8 cellular contexts compared by ENCODE assay signal in genomic region chr3:39405687-39406367, GRCh38. TPM values are rescaled to one million over a fixed set of nuclear protein-coding genes. Genes with fewer than 3 reads are reported as not detected.
DNase-seq lines count a peak whose midpoint lies in the region; ATAC-seq and TF ChIP-seq lines count a peak whose summit lies in the region.

No MANE protein-coding gene starts in this region.

- H4K91ac ChIP-seq in neuronal stem cell (ENCODE audit: low read depth, low read length, poor library complexity) = no peak overlapping the region

- H3K4ac ChIP-seq in neuronal stem cell (ENCODE audit: low read length) = no peak overlapping the region

- no peaks in the 10 kb centered on the region for H3K27me3 ChIP-seq in CD4-positive, CD25-positive, alpha-beta regulatory T cell (ENCODE audit: control insufficient read depth, insufficient read depth, low read length)
- H3K27me3 ChIP-seq in neuronal stem cell (ENCODE audit: control insufficient read depth in 3 of 3, insufficient read depth in 3 of 3, low read depth in 1 of 3, low read length in 3 of 3) = no peaks in the 10 kb centered on the region

- H3K4me3 ChIP-seq in CD4-positive, CD25-positive, alpha-beta regulatory T cell (ENCODE audit: low read depth, low read length) = peak overlapping the region; percentile 88
- peak overlapping the region; percentile 100 for H3K4me3 ChIP-seq in OCI-LY7 (ENCODE audit: low read depth, low read length, poor library complexity, severe bottlenecking)
- H3K4me3 ChIP-seq in neuronal stem cell (ENCODE audit: low read length in 2 of 2) = peak overlapping the region; percentile 81 to 93

- no peak overlapping the region for H3K23ac ChIP-seq in neuronal stem cell (ENCODE audit: low read depth, low read length, poor library complexity)

- H3K79me1 ChIP-seq in neuronal stem cell (ENCODE audit: low read depth, low read length) = no peaks in the 10 kb centered on the region

- H3K4me2 ChIP-seq in OCI-LY7 (ENCODE audit: low read length) (peak overlapping the region; percentile 72), neuronal stem cell (ENCODE audit: insufficient read depth, low read length, poor library complexity, severe bottlenecking) (peak overlapping the region; percentile 64)

- H3K27ac Mint-ChIP-seq in CD4-positive, CD25-positive, alpha-beta regulatory T cell = peak overlapping the region; percentile 96 to 99 (median 99)
- H3K27ac Mint-ChIP-seq in endothelial cell (ENCODE audit: unreplicated experiment) = peak overlapping the region; percentile 94

- peaks cover 20% of the 10 kb centered on the region for H3K36me3 ChIP-seq in CD4-positive, CD25-positive, alpha-beta regulatory T cell (ENCODE audit: control insufficient read depth, insufficient read depth, low read length)
- peaks cover 60% of the 10 kb centered on the region for H3K36me3 ChIP-seq in OCI-LY7 (ENCODE audit: insufficient read depth, low read length)
- H3K36me3 ChIP-seq in neuronal stem cell (replicated peaks in 1 of 2; ENCODE audit: control insufficient read depth in 2 of 2, insufficient read depth in 2 of 2, low read length in 2 of 2) = peaks cover 17 to 40% of the 10 kb centered on the region in 2 donors

- H3K4me1 Mint-ChIP-seq in CD4-positive, CD25-positive, alpha-beta regulatory T cell = peaks cover 17 to 51% (median 37%) of the 10 kb centered on the region in 4 donors
- H3K4me1 Mint-ChIP-seq in endothelial cell (ENCODE audit: unreplicated experiment) = peaks cover 22% of the 10 kb centered on the region

- TSS peak; percentile 95 for BruUV-seq in OCI-LY7 (replicated peaks; lab: Mats Ljungman, UMichigan)

- H2AFZ ChIP-seq in OCI-LY7 (ENCODE audit: low read length) (peak overlapping the region; percentile 95), neuronal stem cell (ENCODE audit: low read length) (peak overlapping the region; percentile 94)

- no CpG with 5 or more reads among the region's 13 CpGs for WGBS in neuronal stem cell (ENCODE audit: extremely low coverage in 2 of 2, insufficient read length in 2 of 2, insufficient replicate concordance in 1 of 2), 2 donors

- peaks cover 40% of the 10 kb centered on the region for H3K79me2 ChIP-seq in OCI-LY7 (ENCODE audit: insufficient read depth, low read depth, low read length)

- H3K14ac ChIP-seq in neuronal stem cell (ENCODE audit: low read length) = no peak overlapping the region

- CTCF ChIA-PET in OCI-LY7 (lab: Charles Lee; ENCODE audit: unreplicated experiment) = interaction anchor here (1.1 kb wide), 1 partner anchor 19 kb away, joined by 3 read pairs; no protein-coding TSS in a partner anchor

- ATAC-seq in CD4-positive, CD25-positive, alpha-beta regulatory T cell (ENCODE audit: low read depth in 2 of 2) = no peak
- ATAC-seq in GM19452 (IDR thresholded peaks at IDR 0.05; ENCODE audit: unreplicated experiment) (no peak), GM21423 (IDR thresholded peaks at IDR 0.05; ENCODE audit: unreplicated experiment) (no peak), GM21390 (IDR thresholded peaks at IDR 0.05; ENCODE audit: unreplicated experiment) (no peak)

- H3K9me2 ChIP-seq in OCI-LY7 (ENCODE audit: insufficient read depth, low read length) = no peaks in the 10 kb centered on the region

- no peaks in the 10 kb centered on the region for H3K9me3 Mint-ChIP-seq in CD4-positive, CD25-positive, alpha-beta regulatory T cell
- H3K9me3 Mint-ChIP-seq in endothelial cell (ENCODE audit: unreplicated experiment) = no peaks in the 10 kb centered on the region

- H3K18ac ChIP-seq in neuronal stem cell (ENCODE audit: low read length) = peak overlapping the region; percentile 80

- peaks cover 16% of the 10 kb centered on the region for H3K36me3 Mint-ChIP-seq in CD4-positive, CD25-positive, alpha-beta regulatory T cell
- H3K36me3 Mint-ChIP-seq in endothelial cell (ENCODE audit: low read depth, unreplicated experiment) = peaks cover 20% of the 10 kb centered on the region

- no peak overlapping the region for H2BK5ac ChIP-seq in neuronal stem cell (ENCODE audit: low read length)

- peaks cover 31% of the 10 kb centered on the region for H3K4me1 ChIP-seq in CD4-positive, CD25-positive, alpha-beta regulatory T cell (ENCODE audit: control insufficient read depth, insufficient read depth, low read length, poor library complexity, severe bottlenecking)
- peaks cover 40% of the 10 kb centered on the region for H3K4me1 ChIP-seq in OCI-LY7 (ENCODE audit: insufficient read depth, low read length, poor library complexity, severe bottlenecking)
- peaks cover 4 to 5% of the 10 kb centered on the region in 2 donors for H3K4me1 ChIP-seq in neuronal stem cell (ENCODE audit: control insufficient read depth in 2 of 2, insufficient read depth in 1 of 2, low read depth in 1 of 2, low read length in 2 of 2)

- DNase-seq in CD4-positive, CD25-positive, alpha-beta regulatory T cell = no peak
- DNase-seq in OCI-LY7 (ENCODE audit: low spot score) = no peak
- no peak for DNase-seq in endothelial cell (ENCODE audit: low spot score)
- no peak for DNase-seq in neuronal stem cell (ENCODE audit: low spot score)
- DNase-seq in nucleus accumbens (lab: John Stamatoyannopoulos, UW) = no peak

- H3K27me3 Mint-ChIP-seq in CD4-positive, CD25-positive, alpha-beta regulatory T cell = no peaks in the 10 kb centered on the region
- peaks cover 11% of the 10 kb centered on the region for H3K27me3 Mint-ChIP-seq in endothelial cell (ENCODE audit: unreplicated experiment)

- peak overlapping the region; percentile 76 for H4K8ac ChIP-seq in neuronal stem cell (ENCODE audit: low read depth, low read length)

- H3K4me3 Mint-ChIP-seq in CD4-positive, CD25-positive, alpha-beta regulatory T cell = peak overlapping the region; percentile 88 to 98 (median 92)
- H3K4me3 Mint-ChIP-seq in endothelial cell (ENCODE audit: unreplicated experiment) = peak overlapping the region; percentile 94

- no peaks in the 10 kb centered on the region for H3K9me3 ChIP-seq in CD4-positive, CD25-positive, alpha-beta regulatory T cell (ENCODE audit: control insufficient read depth in 2 of 2, low read length in 2 of 2)
- H3K9me3 ChIP-seq in OCI-LY7 (ENCODE audit: low read length) (no peaks in the 10 kb centered on the region), neuronal stem cell (replicated peaks in 1 of 2; ENCODE audit: control insufficient read depth in 2 of 2, insufficient read depth in 1 of 2, low read depth in 1 of 2, low read length in 2 of 2) (no peaks in the 10 kb centered on the region)

- peak overlapping the region; percentile 90 for H3K27ac ChIP-seq in CD4-positive, CD25-positive, alpha-beta regulatory T cell (ENCODE audit: insufficient read depth, low read length, poor library complexity, severe bottlenecking)
- H3K27ac ChIP-seq in OCI-LY7 (ENCODE audit: low read depth, low read length, poor library complexity, severe bottlenecking) = peak overlapping the region; percentile 78
- peak overlapping the region; percentile 88 for H3K27ac ChIP-seq in neuronal stem cell (replicated peaks; ENCODE audit: low read length)

- TF ChIP-seq CTCF in OCI-LY7 (conservative IDR thresholded peaks at IDR 0.05; ENCODE audit: low read length) = no peak
- no peak for TF ChIP-seq CTCF in endothelial cell (IDR thresholded peaks at IDR 0.05; ENCODE audit: unreplicated experiment)

- peak overlapping the region; percentile 36 for H3K9ac ChIP-seq in neuronal stem cell (ENCODE audit: low read depth, low read length, poor library complexity)

- intact Hi-C loops in OCI-LY7 (cut with micrococcal nuclease; ENCODE audit: unreplicated experiment) = loop anchor here (1.0 to 5.0 kb wide), 3 partner anchors 18 to 906 kb away; partner anchors contain the start of gene SLC25A38

- peaks cover 31% of the 10 kb centered on the region for H4K20me1 ChIP-seq in OCI-LY7 (ENCODE audit: insufficient read depth, low read length)

- H2BK15ac ChIP-seq in neuronal stem cell (ENCODE audit: low read length) = no peak overlapping the region

- H2BK12ac ChIP-seq in neuronal stem cell (ENCODE audit: low read length) = no peak overlapping the region

- POLR2A ChIA-PET in OCI-LY7 (lab: Charles Lee) = interaction anchor here (0.7 to 9.1 kb wide), 9 partner anchors 10 to 194 kb away, joined by 3 to 85 read pairs (median 4); no protein-coding TSS in a partner anchor

- no peak overlapping the region for H2AK5ac ChIP-seq in neuronal stem cell (ENCODE audit: low read depth, low read length)

- H2BK120ac ChIP-seq in neuronal stem cell (ENCODE audit: low read depth, low read length) = no peak overlapping the region

RNA-seq across cellular contexts. Expression of gene RPSA, which starts 0.7 kb away (rescaled TPM):
- 1,171 TPM for total RNA-seq in CD4-positive, CD25-positive, alpha-beta regulatory T cell
- 1,000 to 10,000 TPM in 2 of 4 donors, 100 to 1,000 TPM in 2; 939 to 1,327 (median 1,114) TPM for polyA plus RNA-seq in CD4-positive, CD25-positive, alpha-beta regulatory T cell
- total RNA-seq in OCI-LY7 (2014; rRNA removed; shearing (Covaris generic)) = 2,776 and 2,813 TPM in 2 replicates
- total RNA-seq in OCI-LY7 (2022) = 1,952 and 2,115 TPM in 2 replicates
- 2,445 TPM for total RNA-seq in endothelial cell (ENCODE audit: unreplicated experiment)
- polyA plus RNA-seq in neuronal stem cell (2013, experiment 1 of 2) = 3,054 TPM
- 3,086 TPM for polyA plus RNA-seq in neuronal stem cell (2013, experiment 2 of 2)

RNA-seq across cellular contexts. Expression of gene SLC25A38, which starts 22.7 kb away (rescaled TPM):
- 52.2 TPM for total RNA-seq in CD4-positive, CD25-positive, alpha-beta regulatory T cell
- polyA plus RNA-seq in CD4-positive, CD25-positive, alpha-beta regulatory T cell = 10 to 100 TPM; 60.9 to 70.1 (median 65.4) TPM
- total RNA-seq in OCI-LY7 (2014; rRNA removed; shearing (Covaris generic)) = 22.8 and 32.6 TPM in 2 replicates
- total RNA-seq in OCI-LY7 (2022) (35.4 and 35.5 TPM in 2 replicates), endothelial cell (ENCODE audit: unreplicated experiment) (21.2 TPM)
- polyA plus RNA-seq in neuronal stem cell (2013, experiment 1 of 2) = 22.9 TPM
- 24.1 TPM for polyA plus RNA-seq in neuronal stem cell (2013, experiment 2 of 2)
